In genomic region chr3:60660026-60660425, GRCh38 we compare ENCODE assay signal across 17 cellular contexts.
A peak's percentile ranks its signal among the peaks of the same experiment; 100 is the strongest.
DNase-seq lines count a peak whose midpoint lies in the region; ATAC-seq and TF ChIP-seq lines count a peak whose summit lies in the region.
"Had no signal": no experiment of that assay in that cellular context is flagged by ENCODE, and none has a peak within 500 bp of the region (broad histone marks: within the 10 kb centered on the region; RNA-seq: fewer than 3 reads in every experiment).

No MANE protein-coding gene starts in this region.

- H3K4me1 Mint-ChIP-seq in H9 (peaks cover 8 to 15% of the 10 kb centered on the region in 2 experiments), endodermal cell (peaks cover 15% of the 10 kb centered on the region)
- no peaks in the 10 kb centered on the region for H3K4me1 Mint-ChIP-seq in CD8-positive, alpha-beta memory T cell
- H3K4me1 Mint-ChIP-seq: CD4-positive, alpha-beta memory T cell; IgD-negative memory B cell had no signal

- H3K23ac ChIP-seq in H9 (ENCODE audit: insufficient read length, low read depth, low read length) = no peak overlapping the region

- WGBS in H9 (ENCODE audit: extremely low coverage, insufficient read length, low lambda C conversion rate) = no CpG with 5 or more reads among the region's 2 CpGs
- 81% methylated on average over 2 of the region's 2 CpGs for WGBS in HUES64
- 88% methylated on average over 2 of the region's 2 CpGs; no CpG with 5 or more reads in 1 of the 2 experiments for WGBS in endodermal cell (ENCODE audit: insufficient coverage in 1 of 2, insufficient read length in 1 of 2), 2 experiments

- no peak overlapping the region for H2AFZ ChIP-seq in H9 (ENCODE audit: low read length)

- H3K56ac ChIP-seq in H9 (ENCODE audit: insufficient read length, low read depth, low read length) = no peak overlapping the region

- H3K27me3 ChIP-seq in H9 (ENCODE audit: insufficient read depth, low read length) = no peaks in the 10 kb centered on the region
- H3K27me3 ChIP-seq in HUES64 (ENCODE audit: insufficient read depth, low read length) = no peaks in the 10 kb centered on the region
- H3K27me3 ChIP-seq in endodermal cell (ENCODE audit: control insufficient read depth, insufficient read depth, low read length, poor library complexity, severe bottlenecking) = no peaks in the 10 kb centered on the region
- no peaks in the 10 kb centered on the region for H3K27me3 ChIP-seq in CD8-positive, alpha-beta memory T cell (ENCODE audit: insufficient read depth, low read length, poor library complexity, severe bottlenecking)
- H3K27me3 ChIP-seq: BE2C had no signal

- H2AK5ac ChIP-seq in H9 (ENCODE audit: insufficient read length, low read length) = no peak overlapping the region

- no peak overlapping the region for H2BK15ac ChIP-seq in H9 (ENCODE audit: low read depth, low read length)

- H4K5ac ChIP-seq in H9 (ENCODE audit: insufficient read length, low read depth, low read length) = no peak overlapping the region

- H2BK12ac ChIP-seq in H9 (ENCODE audit: insufficient read length, low read depth, low read length) = no peak overlapping the region

- CTCF ChIA-PET in CD8-positive, alpha-beta memory T cell (lab: Charles Lee) = no interaction called here

- H3K79me2 ChIP-seq in H9 (ENCODE audit: insufficient read depth, low read length) = no peaks in the 10 kb centered on the region

- no peaks in the 10 kb centered on the region for H3K27me3 Mint-ChIP-seq in H9 (ENCODE audit: low read depth)
- H3K27me3 Mint-ChIP-seq in endodermal cell (ENCODE audit: insufficient read depth) = no peaks in the 10 kb centered on the region
- no peaks in the 10 kb centered on the region for H3K27me3 Mint-ChIP-seq in CD8-positive, alpha-beta memory T cell
- H3K27me3 Mint-ChIP-seq: CD4-positive, alpha-beta memory T cell had no signal

- H3K4me1 ChIP-seq in H9 (ENCODE audit: insufficient read depth, low read length) (0 out of 2 replicates have a peak, but pooled peaks cover 2% of the 10 kb centered on the region), HUES64 (ENCODE audit: insufficient read depth, low read length) (peaks cover 6% of the 10 kb centered on the region), endodermal cell (ENCODE audit: control insufficient read depth, insufficient read depth, low read length) (peaks cover 7% of the 10 kb centered on the region)
- H3K4me1 ChIP-seq in CD8-positive, alpha-beta memory T cell (ENCODE audit: insufficient read depth, low read length) = no peaks in the 10 kb centered on the region
- H3K4me1 ChIP-seq: A549, BE2C had no signal

- no peak overlapping the region for H4K8ac ChIP-seq in H9 (replicated peaks; ENCODE audit: insufficient read length, low read depth, low read length)

- H4K91ac ChIP-seq in H9 (ENCODE audit: insufficient read length, low read depth, low read length) = no peak overlapping the region

- TF ChIP-seq CTCF in H9 (conservative IDR thresholded peaks at IDR 0.05) (no peak), endodermal cell (conservative IDR thresholded peaks at IDR 0.05) (no peak)

- H3K18ac ChIP-seq in H9 (ENCODE audit: insufficient read length, low read depth, low read length) = no peak overlapping the region

- H3K27ac ChIP-seq in H9 (ENCODE audit: insufficient read length, low read depth, low read length) (no peak overlapping the region), HUES64 (ENCODE audit: low read depth, low read length) (peak overlapping the region; percentile 46), endodermal cell (ENCODE audit: low read depth, low read length) (peak overlapping the region; percentile 41)
- H3K27ac ChIP-seq in CD8-positive, alpha-beta memory T cell (ENCODE audit: low read depth, low read length) = no peak overlapping the region
- H3K27ac ChIP-seq: A549, C4-2B, HL-60 had no signal

- H3K79me1 ChIP-seq in H9 (ENCODE audit: insufficient read depth, low read depth, low read length, poor library complexity, severe bottlenecking) = no peaks in the 10 kb centered on the region

- H3T11ph ChIP-seq in H9 (ENCODE audit: low read length) = no peak overlapping the region

- peak overlapping the region in 2 of 3 experiments; percentile 27 to 46; a peak in 3 of 7 replicates for H3K27ac Mint-ChIP-seq in H9
- peak overlapping the region; percentile 22 for H3K27ac Mint-ChIP-seq in endodermal cell
- no peak overlapping the region for H3K27ac Mint-ChIP-seq in CD8-positive, alpha-beta memory T cell
- H3K27ac Mint-ChIP-seq: IgD-negative memory B cell had no signal

- no peaks in the 10 kb centered on the region for H4K20me1 ChIP-seq in H9 (ENCODE audit: control insufficient read depth, insufficient read depth, insufficient read length)

- H3K4me3 ChIP-seq in HUES64 (ENCODE audit: low read length) (no peak overlapping the region), endodermal cell (ENCODE audit: low read length) (peak overlapping the region; percentile 41)
- H3K4me3 ChIP-seq in CD8-positive, alpha-beta memory T cell (ENCODE audit: low read length) = no peak overlapping the region
- H3K4me3 ChIP-seq: A549 had no signal

- no peak overlapping the region for H2BK5ac ChIP-seq in H9 (ENCODE audit: insufficient read length, low read length)

- POLR2A ChIA-PET in CD8-positive, alpha-beta memory T cell (lab: Charles Lee) = no interaction called here

- H3K9me3 ChIP-seq in H9 (ENCODE audit: control insufficient read depth, low read depth, low read length) (no peaks in the 10 kb centered on the region), HUES64 (ENCODE audit: insufficient read depth, low read depth, low read length) (peaks cover 44% of the 10 kb centered on the region), endodermal cell (ENCODE audit: control insufficient read depth, low read length) (peaks cover 52% of the 10 kb centered on the region)
- H3K9me3 ChIP-seq in CD8-positive, alpha-beta memory T cell (ENCODE audit: low read length) = no peaks in the 10 kb centered on the region
- H3K9me3 ChIP-seq: A549, BE2C had no signal

- DNase-seq in H9 = no peak
- DNase-seq in endodermal cell = no peak
- no peak for DNase-seq in T1000 (lab: John Stamatoyannopoulos, UW)
- DNase-seq in CD8-positive, alpha-beta memory T cell = no peak
- DNase-seq: BE2C; CD4-positive, alpha-beta memory T cell; COR-L47; DMS153; DMS79 treated with DMSO at 0.1 percent for 48 hours; GF-D8; KG1 had no signal

- H3K4me3 Mint-ChIP-seq in H9 (no peak overlapping the region), endodermal cell (no peak overlapping the region)
- no peak overlapping the region for H3K4me3 Mint-ChIP-seq in CD8-positive, alpha-beta memory T cell
- H3K4me3 Mint-ChIP-seq: CD4-positive, alpha-beta memory T cell; IgD-negative memory B cell had no signal

- no peak for ATAC-seq in HG02623 (IDR thresholded peaks at IDR 0.05; ENCODE audit: unreplicated experiment)
- ATAC-seq: A549 had no signal

- no peak overlapping the region for H3K4me2 ChIP-seq in H9 (ENCODE audit: insufficient read depth, insufficient read length, low read length)
- H3K4me2 ChIP-seq: A549 had no signal

- no peak overlapping the region for H2BK20ac ChIP-seq in H9 (ENCODE audit: low read depth, low read length, poor library complexity, severe bottlenecking)

- no peak overlapping the region for H3K14ac ChIP-seq in H9 (ENCODE audit: insufficient read depth, low read length)

- H3K9ac ChIP-seq in H9 (ENCODE audit: extremely low read depth, insufficient read length, low read length) (no peak overlapping the region), HUES64 (ENCODE audit: low read depth, low read length) (no peak overlapping the region), endodermal cell (ENCODE audit: extremely low read depth, low read length, poor library complexity, severe bottlenecking) (no peak overlapping the region)

- H3K36me3 Mint-ChIP-seq in H9 (ENCODE audit: insufficient read depth in 1 of 3, low read depth in 3 of 3) = peaks cover 24 to 68% (median 41%) of the 10 kb centered on the region in 3 experiments
- H3K36me3 Mint-ChIP-seq in endodermal cell (ENCODE audit: low read depth) = peaks cover 15% of the 10 kb centered on the region
- no peaks in the 10 kb centered on the region for H3K36me3 Mint-ChIP-seq in CD8-positive, alpha-beta memory T cell
- H3K36me3 Mint-ChIP-seq: CD4-positive, alpha-beta memory T cell; IgD-negative memory B cell had no signal

- no peak overlapping the region for H2BK120ac ChIP-seq in H9 (ENCODE audit: low read depth, low read length, poor library complexity, severe bottlenecking)

- H3K36me3 ChIP-seq in HUES64 (ENCODE audit: insufficient read depth, low read length) (peaks cover 4% of the 10 kb centered on the region; the same call in 1 of the 2 replicates), endodermal cell (ENCODE audit: control insufficient read depth, insufficient read depth, low read length) (no peaks in the 10 kb centered on the region)
- no peaks in the 10 kb centered on the region for H3K36me3 ChIP-seq in CD8-positive, alpha-beta memory T cell (ENCODE audit: insufficient read depth, low read length)
- H3K36me3 ChIP-seq: BE2C had no signal

- no peaks in the 10 kb centered on the region for H3K23me2 ChIP-seq in H9 (ENCODE audit: insufficient read length, low read depth, low read length, poor library complexity, severe bottlenecking)

- H3K9me3 Mint-ChIP-seq in H9 (peaks cover 43 to 53% of the 10 kb centered on the region in 2 experiments), endodermal cell (peaks cover 44% of the 10 kb centered on the region)
- peaks cover 8 to 32% (median 27%) of the 10 kb centered on the region in 5 donors for H3K9me3 Mint-ChIP-seq in CD8-positive, alpha-beta memory T cell

- no peak overlapping the region for H3K4ac ChIP-seq in H9 (ENCODE audit: low read depth, low read length)

Comparison
In these comparisons a context has a peak if more than half of its experiments do, and no peak if none do; other contexts are left out.
1. H3K27ac ChIP-seq: peak in HUES64 (single experiment) and endodermal cell (single experiment); none in H9 (single experiment) and CD8-positive, alpha-beta memory T cell (single experiment).
2. H3K27ac Mint-ChIP-seq: peak in H9 (2 of 3) and endodermal cell (single experiment); none in CD8-positive, alpha-beta memory T cell (0 of 8).